Comparison of ENCODE assay signal across 17 cellular contexts in genomic region chr17:3808701-3809100, GRCh38. TPM values are rescaled to one million over a fixed set of nuclear protein-coding genes. Genes with fewer than 3 reads are reported as not detected.
DNase-seq lines count a peak whose midpoint lies in the region; ATAC-seq and TF ChIP-seq lines count a peak whose summit lies in the region.
"Had no signal": no experiment of that assay in that cellular context is flagged by ENCODE, and none has a peak within 500 bp of the region (broad histone marks: within the 10 kb centered on the region; RNA-seq: fewer than 3 reads in every experiment).

No MANE protein-coding gene starts in this region.

- H3K36me3 ChIP-seq in breast epithelium: peaks cover 17% of the 10 kb centered on the region

- peaks cover 49% of the 10 kb centered on the region for H3K36me3 Mint-ChIP-seq in MCF 10A (ENCODE audit: insufficient read depth, unreplicated experiment)
- H3K36me3 Mint-ChIP-seq in activated naive CD8-positive, alpha-beta T cell treated with anti-CD3 and anti-CD28 coated beads for 36 hours: peaks cover 29% of the 10 kb centered on the region
- H3K36me3 Mint-ChIP-seq in T-helper 2 cell treated with Interferon-gamma antibody and Interleukin-4, amounts not matched to agents 5 μg/mL and 100 μg/mL, for 36 hours (ENCODE audit: low read depth): peaks cover 45% of the 10 kb centered on the region

- intact Hi-C loops in MCF 10A (cut with micrococcal nuclease) (no loop called here), breast epithelium (cut with DNase I; ENCODE audit: low total_unique reads) (no loop called here)

- H3K27ac Mint-ChIP-seq in MCF 10A (ENCODE audit: low read depth, unreplicated experiment): peak overlapping the region; percentile 43
- peak overlapping the region; percentile 49 for H3K27ac Mint-ChIP-seq in activated naive CD8-positive, alpha-beta T cell treated with anti-CD3 and anti-CD28 coated beads for 36 hours
- H3K27ac Mint-ChIP-seq in T-helper 2 cell treated with Interferon-gamma antibody and Interleukin-4, amounts not matched to agents 5 μg/mL and 100 μg/mL, for 36 hours: no peak overlapping the region
- H3K27ac Mint-ChIP-seq: natural killer cell treated with Interleukin-12 subunit alpha and Interleukin-12 subunit beta and Interleukin-15 and Interleukin-18, amount 100 ng/mL, for 72 hours had no signal

- CTCF ChIA-PET in MCF 10A (lab: Yijun Ruan, JAX): interaction anchor here (2.9 kb wide), 1 partner anchor 75 kb away, joined by 8 read pairs; no protein-coding TSS in a partner anchor

- H3K4me1 ChIP-seq in breast epithelium: no peaks in the 10 kb centered on the region
- H3K4me1 ChIP-seq: ascending aorta had no signal

- no peak overlapping the region for H3K27ac ChIP-seq in breast epithelium
- peak overlapping the region; percentile 80 for H3K27ac ChIP-seq in epithelial cell of prostate
- H3K27ac ChIP-seq: ascending aorta, parathyroid adenoma had no signal

- H3K9me3 ChIP-seq in breast epithelium: no peaks in the 10 kb centered on the region
- H3K9me3 ChIP-seq: ascending aorta had no signal

- no TSS peak for BruUV-seq in MCF 10A (replicated peaks; lab: Mats Ljungman, UMichigan)

- TF ChIP-seq CTCF in MCF 10A (IDR thresholded peaks at IDR 0.05; ENCODE audit: unreplicated experiment): no peak
- TF ChIP-seq CTCF in breast epithelium (IDR thresholded peaks at IDR 0.05): no peak

- no peaks in the 10 kb centered on the region for H3K27me3 Mint-ChIP-seq in MCF 10A (ENCODE audit: insufficient read depth, unreplicated experiment)
- H3K27me3 Mint-ChIP-seq in activated naive CD8-positive, alpha-beta T cell treated with anti-CD3 and anti-CD28 coated beads for 36 hours: no peaks in the 10 kb centered on the region
- no peaks in the 10 kb centered on the region for H3K27me3 Mint-ChIP-seq in T-helper 2 cell treated with Interferon-gamma antibody and Interleukin-4, amounts not matched to agents 5 μg/mL and 100 μg/mL, for 36 hours (ENCODE audit: low read depth)
- H3K27me3 Mint-ChIP-seq: natural killer cell treated with Interleukin-12 subunit alpha and Interleukin-12 subunit beta and Interleukin-15 and Interleukin-18, amount 100 ng/mL, for 72 hours had no signal

- no peak for ATAC-seq in HG02642 (IDR thresholded peaks at IDR 0.05; ENCODE audit: poor library complexity, unreplicated experiment)
- ATAC-seq: natural killer cell treated with Interleukin-12 subunit alpha and Interleukin-12 subunit beta and Interleukin-15 and Interleukin-18, amount 100 ng/mL, for 72 hours had no signal

- TF ChIP-seq POLR2A in breast epithelium (IDR thresholded peaks at IDR 0.05): no peak

- no peak overlapping the region for H3K4me3 ChIP-seq in breast epithelium
- H3K4me3 ChIP-seq: ascending aorta had no signal

- H3K4me1 Mint-ChIP-seq in MCF 10A (ENCODE audit: insufficient read depth, unreplicated experiment): no peaks in the 10 kb centered on the region
- H3K4me1 Mint-ChIP-seq in activated naive CD8-positive, alpha-beta T cell treated with anti-CD3 and anti-CD28 coated beads for 36 hours: peaks cover 29% of the 10 kb centered on the region
- H3K4me1 Mint-ChIP-seq in T-helper 2 cell treated with Interferon-gamma antibody and Interleukin-4, amounts not matched to agents 5 μg/mL and 100 μg/mL, for 36 hours (ENCODE audit: low read depth): peaks cover 10% of the 10 kb centered on the region

- no peaks in the 10 kb centered on the region for H3K9me3 Mint-ChIP-seq in MCF 10A (ENCODE audit: unreplicated experiment)
- H3K9me3 Mint-ChIP-seq in activated naive CD8-positive, alpha-beta T cell treated with anti-CD3 and anti-CD28 coated beads for 36 hours: no peaks in the 10 kb centered on the region
- no peaks in the 10 kb centered on the region for H3K9me3 Mint-ChIP-seq in T-helper 2 cell treated with Interferon-gamma antibody and Interleukin-4, amounts not matched to agents 5 μg/mL and 100 μg/mL, for 36 hours
- H3K9me3 Mint-ChIP-seq: natural killer cell treated with Interleukin-12 subunit alpha and Interleukin-12 subunit beta and Interleukin-15 and Interleukin-18, amount 100 ng/mL, for 72 hours had no signal

- no peak overlapping the region for H3K4me3 Mint-ChIP-seq in MCF 10A (ENCODE audit: unreplicated experiment)
- no peak overlapping the region for H3K4me3 Mint-ChIP-seq in activated naive CD8-positive, alpha-beta T cell treated with anti-CD3 and anti-CD28 coated beads for 36 hours
- no peak overlapping the region for H3K4me3 Mint-ChIP-seq in T-helper 2 cell treated with Interferon-gamma antibody and Interleukin-4, amounts not matched to agents 5 μg/mL and 100 μg/mL, for 36 hours
- H3K4me3 Mint-ChIP-seq: natural killer cell treated with Interleukin-12 subunit alpha and Interleukin-12 subunit beta and Interleukin-15 and Interleukin-18, amount 100 ng/mL, for 72 hours had no signal

- POLR2A ChIA-PET in MCF 10A (lab: Yijun Ruan, JAX): interaction anchor here (0.9 to 1.1 kb wide), 2 partner anchors 13 to 84 kb away, joined by 3 read pairs; no protein-coding TSS in a partner anchor

- H3K27me3 ChIP-seq in breast epithelium: no peaks in the 10 kb centered on the region
- H3K27me3 ChIP-seq: ascending aorta had no signal

- DNase-seq in MCF 10A (ENCODE audit: unreplicated experiment): no peak
- DNase-seq in breast epithelium (ENCODE audit: low spot score in 2 of 2): no peak
- no peak for DNase-seq in activated naive CD8-positive, alpha-beta T cell treated with anti-CD3 and anti-CD28 coated beads for 36 hours
- DNase-seq in epithelial cell of prostate (ENCODE audit: low read depth, low spot score): no peak
- no peak for DNase-seq in AML-193 (lab: John Stamatoyannopoulos, UW)
- DNase-seq in T-helper 2 cell treated with Interferon-gamma antibody and Interleukin-4, amounts not matched to agents 5 μg/mL and 100 μg/mL, for 36 hours (ENCODE audit: low spot score): no peak
- DNase-seq in OCI-M1 (lab: John Stamatoyannopoulos, UW): no peak
- DNase-seq: activated effector memory CD4-positive, alpha-beta T cell treated with anti-CD3 and anti-CD28 coated beads, Interleukin-2, amount 50 U/mL, for 16 hours; foreskin fibroblast; NCI-H1930; NCI-H446; stimulated activated CD4-positive, alpha-beta T cell treated with anti-CD3 and anti-CD28 coated beads, Interleukin-2, amount 100 ng/mL, for 24 hours; substantia nigra had no signal

RNA-seq across cellular contexts. Expression of gene ITGAE, which starts 7.7 kb away (rescaled TPM):
- 23.8 and 26.6 TPM in 2 replicates for total RNA-seq in MCF 10A (2022)
- 10 to 100 TPM; 26.5 to 31.2 (median 27.1) TPM for total RNA-seq in breast epithelium
- total RNA-seq in activated naive CD8-positive, alpha-beta T cell treated with anti-CD3 and anti-CD28 coated beads for 36 hours: 10 to 100 TPM; 24.9 to 29.8 TPM

RNA-seq across cellular contexts. Expression of gene NCBP3, which starts 37.3 kb away (rescaled TPM):
- total RNA-seq in MCF 10A (2022) (47.1 and 52.5 TPM in 2 replicates), breast epithelium (10 to 100 TPM; 21.6 to 34.1 (median 25.9) TPM)
- 10 to 100 TPM; 39.9 to 41.1 TPM for total RNA-seq in activated naive CD8-positive, alpha-beta T cell treated with anti-CD3 and anti-CD28 coated beads for 36 hours
